ENCODE assay signal across 1 cellular context in genomic region chr9:132236662-132237311, GRCh38.
TF ChIP-seq lines count a peak whose summit lies in the region.

No MANE protein-coding gene starts in this region.

TF ChIP-seq in HCT116, 20 proteins besides CTCF, POLR2A, EP300 and RAD21 (continued from another document):
- TF ChIP-seq FOSL1 (IDR thresholded peaks at IDR 0.05; ENCODE audit: low read depth) (no peak), EZH2 (IDR thresholded peaks at IDR 0.05) (no peak)
